Comparison of ENCODE assay signal across 33 cellular contexts in the genomic region with DNA sequence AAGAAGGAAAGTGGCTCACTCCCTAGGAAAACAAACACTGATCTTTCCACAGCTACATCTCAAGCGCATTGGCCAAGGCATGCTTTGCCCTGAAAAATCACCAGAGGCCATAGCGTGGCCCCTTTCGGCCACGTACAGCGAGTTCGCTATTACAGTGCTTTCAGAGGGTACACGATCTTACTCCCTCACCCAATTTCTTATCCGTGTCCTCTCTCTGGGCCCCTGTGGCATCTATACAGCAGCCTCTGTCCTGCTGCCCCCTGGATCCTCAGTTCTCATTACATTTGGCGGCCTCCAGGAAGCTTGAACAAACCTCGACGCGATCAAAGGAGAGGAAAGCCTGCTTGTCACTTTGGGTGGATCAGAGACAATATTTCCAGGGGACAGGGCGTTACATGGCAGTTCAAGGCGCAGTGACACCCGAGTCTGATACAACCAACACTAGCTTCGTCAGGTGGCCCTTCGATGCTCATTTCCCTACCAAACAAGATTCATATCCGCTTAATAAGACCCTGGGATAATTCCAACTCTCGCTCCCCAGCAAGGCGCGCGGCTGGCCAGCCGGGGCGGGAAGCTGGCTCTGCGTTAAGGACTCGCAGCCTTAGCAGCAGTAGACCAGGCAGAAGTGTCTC. TPM values are rescaled to one million over a fixed set of nuclear protein-coding genes. Genes with fewer than 3 reads are reported as not detected.
DNase-seq lines count a peak whose midpoint lies in the region; ATAC-seq, FAIRE-seq and TF ChIP-seq lines count a peak whose summit lies in the region.
"Had no signal": no experiment of that assay in that cellular context is flagged by ENCODE, and none has a peak within 500 bp of the region (broad histone marks: within the 10 kb centered on the region; RNA-seq: fewer than 3 reads in every experiment).

No MANE protein-coding gene starts in this region.

- H3K27me3 ChIP-seq in effector memory CD4-positive, alpha-beta T cell (replicated peaks; ENCODE audit: control insufficient read depth, insufficient read depth, low read length, poor library complexity, severe bottlenecking), result peaks cover 41% of the 10 kb centered on the region

- no peaks in the 10 kb centered on the region for H3K36me3 ChIP-seq in effector memory CD4-positive, alpha-beta T cell (ENCODE audit: control insufficient read depth, insufficient read depth, low read length)
- H3K36me3 ChIP-seq: BLaER1 treated with 17β-estradiol and CSF1 and Interleukin-3, amounts not matched to agents 10 nM and 100 nM; left ventricle myocardium inferior; prostate gland; sigmoid colon had no signal

- H3K4me1 Mint-ChIP-seq in brain (peaks cover 19% of the 10 kb centered on the region), neural crest cell (peaks cover 13% of the 10 kb centered on the region)

- FAIRE-seq in D721Med (lab: Jason Lieb, UNC), result no peak
- FAIRE-seq: islet of Langerhans had no signal

- peaks cover 5% of the 10 kb centered on the region for H3K36me3 Mint-ChIP-seq in brain
- peaks cover 11% of the 10 kb centered on the region for H3K36me3 Mint-ChIP-seq in neural crest cell (ENCODE audit: low read depth)

- H3K27me3 Mint-ChIP-seq in brain (peaks cover 90% of the 10 kb centered on the region), neural crest cell (ENCODE audit: low read depth) (peaks cover 88% of the 10 kb centered on the region)

- no peaks in the 10 kb centered on the region for H3K9me3 ChIP-seq in effector memory CD4-positive, alpha-beta T cell (ENCODE audit: control insufficient read depth, low read length)
- H3K9me3 ChIP-seq: left ventricle myocardium inferior, prostate gland had no signal

- DNase-seq in D341Med (ENCODE audit: low spot score) (peak; percentile 50), D721Med (ENCODE audit: insufficient read length, low spot score) (peak; percentile 33), neural crest cell (ENCODE audit: low read depth, low spot score) (no peak), NCI-H446 (lab: John Stamatoyannopoulos, UW) (no peak)
- no peak for DNase-seq in effector memory CD4-positive, alpha-beta T cell
- DNase-seq: activated CD4-positive, alpha-beta T cell treated with anti-CD3 and anti-CD28 coated beads for 36 hours; activated gamma-delta T cell; caudate nucleus; DMS79; effector memory CD8-positive, alpha-beta T cell; erythroblast; HFFc6; IMR-90; left ventricle myocardium inferior; NCI-H146; NCI-H2107; nucleus accumbens; PC-9; sigmoid colon; stimulated activated CD4-positive, alpha-beta T cell treated with anti-CD3 and anti-CD28 coated beads, Interleukin-4, amount 100 ng/mL, for 1 hour; trophoblast cell had no signal

- H3K4me1 ChIP-seq in effector memory CD4-positive, alpha-beta T cell (ENCODE audit: control insufficient read depth, insufficient read depth, low read length, poor library complexity, severe bottlenecking), result no peaks in the 10 kb centered on the region
- H3K4me1 ChIP-seq: BLaER1 treated with 17β-estradiol and CSF1 and Interleukin-3, amounts not matched to agents 10 nM and 100 nM; prostate gland had no signal

- TF ChIP-seq CTCF in D721Med (IDR thresholded peaks at IDR 0.05; ENCODE audit: insufficient read depth, missing control alignments), result no peak
- no peak for TF ChIP-seq CTCF in brain (conservative IDR thresholded peaks at IDR 0.05)
- no peak for TF ChIP-seq CTCF in neural crest cell (conservative IDR thresholded peaks at IDR 0.05)

- no peak overlapping the region for H3K4me3 ChIP-seq in effector memory CD4-positive, alpha-beta T cell (ENCODE audit: insufficient read depth, low read depth, low read length, poor library complexity, severe bottlenecking)
- H3K4me3 ChIP-seq: BLaER1 treated with 17β-estradiol and CSF1 and Interleukin-3, amounts not matched to agents 10 nM and 100 nM; PC-9; prostate gland; sigmoid colon; SK-N-MC had no signal

- peaks cover 6 to 19% (median 11%) of the 10 kb centered on the region in 5 experiments for H3K9me3 Mint-ChIP-seq in brain
- H3K9me3 Mint-ChIP-seq in neural crest cell, result peaks cover 4% of the 10 kb centered on the region

- no peak for ATAC-seq in GM21423 (IDR thresholded peaks at IDR 0.05; ENCODE audit: unreplicated experiment)
- ATAC-seq: effector memory CD8-positive, alpha-beta T cell had no signal

- peak overlapping the region in 3 of 5 experiments; percentile 18 to 80 (median 72) for H3K4me3 Mint-ChIP-seq in brain
- H3K4me3 Mint-ChIP-seq in neural crest cell, result peak overlapping the region; percentile 22
- H3K4me3 Mint-ChIP-seq: activated CD4-positive, alpha-beta T cell treated with anti-CD3 and anti-CD28 coated beads for 36 hours; effector memory CD8-positive, alpha-beta T cell; HFFc6 had no signal

- no peak overlapping the region for H3K27ac ChIP-seq in effector memory CD4-positive, alpha-beta T cell (ENCODE audit: insufficient read depth, low read length, poor library complexity, severe bottlenecking)
- H3K27ac ChIP-seq: BLaER1 treated with 17β-estradiol and CSF1 and Interleukin-3, amounts not matched to agents 10 nM and 100 nM; coronary artery; left ventricle myocardium inferior; PC-9; prostate gland; sigmoid colon; SK-N-MC had no signal

- H3K27ac Mint-ChIP-seq in brain (peak overlapping the region in 1 of 5 experiments; percentile 82), neural crest cell (ENCODE audit: unreplicated experiment) (no peak overlapping the region)
- H3K27ac Mint-ChIP-seq: activated CD4-positive, alpha-beta T cell treated with anti-CD3 and anti-CD28 coated beads for 36 hours; effector memory CD8-positive, alpha-beta T cell; HFFc6 had no signal

RNA-seq across cellular contexts. Expression of gene SKOR2, which starts 0.9 kb away (rescaled TPM):
- not detected for polyA plus RNA-seq in brain (ENCODE audit: insufficient read depth, low read depth, low replicate concordance)
- 0.96 and 1.4 TPM in 2 replicates for total RNA-seq in neural crest cell
- total RNA-seq: glomerular endothelial cell; HFFc6; IMR-90; left ventricle myocardium inferior; mesenteric fat pad; myocyte; PC-9; sigmoid colon; subcutaneous adipose tissue; T-helper 2 cell treated with Interferon-gamma antibody and Interleukin-4, amounts not matched to agents 100 ng/mL and 5 ng/mL, for 36 hours had no signal
- polyA plus RNA-seq: IMR-90, sigmoid colon had no signal

Comparison
In these comparisons a context has a peak if more than half of its experiments do, and no peak if none do; other contexts are left out.
1. DNase-seq: peak in D341Med (single experiment) and D721Med (single experiment); none in neural crest cell (single experiment), effector memory CD4-positive, alpha-beta T cell (0 of 3) and NCI-H446 (0 of 2).